Comparison of ENCODE assay signal across 30 cellular contexts in genomic region chr12:47856721-47857575, GRCh38.
"Had no signal": no experiment of that assay in that cellular context is flagged by ENCODE, and none has a peak within 500 bp of the region (broad histone marks: within the 10 kb centered on the region; RNA-seq: fewer than 3 reads in every experiment).

No MANE protein-coding gene starts in this region.

- H3K27ac ChIP-seq: brain microvascular endothelial cell, coronary artery, heart left ventricle, ovary, prostate gland, stomach, thyroid gland, WERI-Rb-1 had no signal

- H3K4me1 ChIP-seq: prostate gland, thyroid gland had no signal

- H3K27ac Mint-ChIP-seq: activated CD4-positive, alpha-beta T cell treated with anti-CD3 and anti-CD28 coated beads, Interleukin-2, amount 10 ng/mL, durations not matched to agents 7 days and 5 days; activated CD8-positive, alpha-beta memory T cell treated with anti-CD3 and anti-CD28 coated beads, Interleukin-2, amount 10 ng/mL, durations not matched to agents 7 days and 5 days; activated CD8-positive, alpha-beta T cell treated with anti-CD3 and anti-CD28 coated beads, Interleukin-2, amount 10 ng/mL, durations not matched to agents 7 days and 5 days; immature natural killer cell; mesothelial cell of epicardium; naive B cell; nephron progenitor cell; stimulated activated memory B cell treated with anti-CD40 and anti-IgM and Interleukin-4, amounts not matched to agents 10 μg/mL and 1 μg/mL and 100 μg/mL, for 72 hours had no signal

- ATAC-seq: activated CD8-positive, alpha-beta memory T cell treated with anti-CD3 and anti-CD28 coated beads, Interleukin-2, amount 10 ng/mL, durations not matched to agents 7 days and 5 days; activated CD8-positive, alpha-beta T cell treated with anti-CD3 and anti-CD28 coated beads, Interleukin-2, amount 10 ng/mL, durations not matched to agents 7 days and 5 days; esophagus mucosa; heart left ventricle; left colon; sciatic nerve; stimulated activated memory B cell treated with anti-CD40 and anti-IgM and Interleukin-4, amounts not matched to agents 10 μg/mL and 1 μg/mL and 100 μg/mL, for 72 hours had no signal

- H3K4me3 ChIP-seq: coronary artery, heart left ventricle, ovary, prostate gland, stomach, thyroid gland, upper lobe of left lung had no signal

- H3K27me3 Mint-ChIP-seq: activated CD4-positive, alpha-beta T cell treated with anti-CD3 and anti-CD28 coated beads, Interleukin-2, amount 10 ng/mL, durations not matched to agents 7 days and 5 days; activated CD8-positive, alpha-beta memory T cell treated with anti-CD3 and anti-CD28 coated beads, Interleukin-2, amount 10 ng/mL, durations not matched to agents 7 days and 5 days; stimulated activated memory B cell treated with anti-CD40 and anti-IgM and Interleukin-4, amounts not matched to agents 10 μg/mL and 1 μg/mL and 100 μg/mL, for 72 hours had no signal

- H3K36me3 ChIP-seq: ovary, prostate gland, thyroid gland, WERI-Rb-1 had no signal

- H3K27me3 ChIP-seq: brain microvascular endothelial cell, heart left ventricle, ovary, stomach, thyroid gland, upper lobe of left lung had no signal

- H3K9me3 ChIP-seq: heart left ventricle, ovary, prostate gland, stomach, thyroid gland, upper lobe of left lung had no signal

- H3K4me3 Mint-ChIP-seq: activated CD4-positive, alpha-beta T cell treated with anti-CD3 and anti-CD28 coated beads, Interleukin-2, amount 10 ng/mL, durations not matched to agents 7 days and 5 days; activated CD8-positive, alpha-beta memory T cell treated with anti-CD3 and anti-CD28 coated beads, Interleukin-2, amount 10 ng/mL, durations not matched to agents 7 days and 5 days; activated CD8-positive, alpha-beta T cell treated with anti-CD3 and anti-CD28 coated beads, Interleukin-2, amount 10 ng/mL, durations not matched to agents 7 days and 5 days; immature natural killer cell; mesothelial cell of epicardium; naive B cell; nephron progenitor cell; stimulated activated memory B cell treated with anti-CD40 and anti-IgM and Interleukin-4, amounts not matched to agents 10 μg/mL and 1 μg/mL and 100 μg/mL, for 72 hours had no signal

- H3K36me3 Mint-ChIP-seq: immature natural killer cell, mesothelial cell of epicardium, naive B cell had no signal

- H3K9me3 Mint-ChIP-seq: activated CD4-positive, alpha-beta T cell treated with anti-CD3 and anti-CD28 coated beads, Interleukin-2, amount 10 ng/mL, durations not matched to agents 7 days and 5 days; immature natural killer cell; mesothelial cell of epicardium; naive B cell; nephron progenitor cell; stimulated activated memory B cell treated with anti-CD40 and anti-IgM and Interleukin-4, amounts not matched to agents 10 μg/mL and 1 μg/mL and 100 μg/mL, for 72 hours had no signal

- H3K4me1 Mint-ChIP-seq: immature natural killer cell, naive B cell had no signal

- DNase-seq: activated CD4-positive, alpha-beta T cell treated with anti-CD3 and anti-CD28 coated beads, Interleukin-2, amount 10 ng/mL, durations not matched to agents 7 days and 5 days; activated CD4-positive, CD25-positive, alpha-beta regulatory T cell treated with anti-CD3 and anti-CD28 coated beads, Interleukin-2, amount 50 U/mL, for 72 hours; activated CD8-positive, alpha-beta memory T cell treated with anti-CD3 and anti-CD28 coated beads, Interleukin-2, amount 10 ng/mL, durations not matched to agents 7 days and 5 days; activated CD8-positive, alpha-beta T cell treated with anti-CD3 and anti-CD28 coated beads, Interleukin-2, amount 10 ng/mL, durations not matched to agents 7 days and 5 days; amniotic stem cell; brain microvascular endothelial cell; foreskin fibroblast; heart left ventricle; hypothalamus; immature natural killer cell; kidney; left colon; mammary epithelial cell; naive B cell; nephron progenitor cell; ovary; retina; small intestine; stimulated activated CD4-positive, alpha-beta T cell treated with anti-CD3 and anti-CD28 coated beads, Interleukin-4, amount 100 ng/mL, for 24 hours; stomach; T1000; thyroid gland; upper lobe of left lung; WERI-Rb-1 had no signal
